ENCODE assay signal across 12 cellular contexts in genomic region chr14:96246535-96246839, GRCh38. TPM values are rescaled to one million over a fixed set of nuclear protein-coding genes. Genes with fewer than 3 reads are reported as not detected.
A peak's percentile ranks its signal among the peaks of the same experiment; 100 is the strongest.
DNase-seq lines count a peak whose midpoint lies in the region; ATAC-seq, FAIRE-seq and TF ChIP-seq lines count a peak whose summit lies in the region.
"Had no signal": no experiment of that assay in that cellular context is flagged by ENCODE, and none has a peak within 500 bp of the region (broad histone marks: within the 10 kb centered on the region; RNA-seq: fewer than 3 reads in every experiment).

No MANE protein-coding gene starts in this region.

- no peaks in the 10 kb centered on the region for H3K23me2 ChIP-seq in H1 (ENCODE audit: low read depth, low read length)

- H4K91ac ChIP-seq in H1 (replicated peaks; ENCODE audit: insufficient read length, low read length) = no peak overlapping the region

- no peak for FAIRE-seq in H1 (lab: Jason Lieb, UNC)

- H3K23ac ChIP-seq in H1 (ENCODE audit: insufficient read length) = no peak overlapping the region

- no peak for TF ChIP-seq CTCF in H1 (IDR thresholded peaks at IDR 0.05; ENCODE audit: control extremely low read depth in 1 of 3, insufficient read depth in 1 of 3, low read depth in 1 of 3, low read length in 3 of 3)
- TF ChIP-seq CTCF in omental fat pad (IDR thresholded peaks at IDR 0.05) = no peak
- TF ChIP-seq CTCF in CD8-positive, alpha-beta T cell (IDR thresholded peaks at IDR 0.05) = no peak

- POLR2A ChIA-PET in H1 (lab: Charles Lee; ENCODE audit: partially characterized antibody) = interaction anchor here (0.5 kb wide), 1 partner anchor 881 kb away, joined by 3 read pairs; no protein-coding TSS in a partner anchor
- POLR2A ChIA-PET in CD8-positive, alpha-beta T cell (lab: Charles Lee) = no interaction called here

- H3K4me1 ChIP-seq in H1 (replicated peaks in 1 of 4; ENCODE audit: control insufficient read depth in 3 of 4, insufficient read depth in 4 of 4, low read length in 3 of 4) = peaks cover 0 to 4% (median 2%) of the 10 kb centered on the region in 4 experiments; a peak in 2 of 7 replicates
- H3K4me1 ChIP-seq in CD8-positive, alpha-beta T cell (ENCODE audit: insufficient read depth, low read length) = no peaks in the 10 kb centered on the region

- no peak overlapping the region for H2BK20ac ChIP-seq in H1 (ENCODE audit: low read length)

- H2AFZ ChIP-seq in H1 (ENCODE audit: low read length) = no peak overlapping the region

- H3K56ac ChIP-seq in H1 (replicated peaks; ENCODE audit: insufficient read length, low read depth, low read length) = no peak overlapping the region

- no peak overlapping the region for H2BK15ac ChIP-seq in H1 (ENCODE audit: low read length)

- H3K14ac ChIP-seq in H1 (ENCODE audit: insufficient read length) = no peak overlapping the region

- H3K27me3 ChIP-seq in H1 (replicated peaks in 1 of 4; ENCODE audit: control insufficient read depth in 3 of 4, extremely low read depth in 1 of 4, insufficient read depth in 3 of 4, low read length in 3 of 4) = no peaks in the 10 kb centered on the region
- H3K27me3 ChIP-seq in CD8-positive, alpha-beta T cell (ENCODE audit: insufficient read depth, low read length) = no peaks in the 10 kb centered on the region

- no peak overlapping the region for H4K5ac ChIP-seq in H1 (ENCODE audit: insufficient read length, low read depth, low read length)

- DNase-seq in EH (ENCODE audit: low read depth) = peak; percentile 97
- peak; percentile 91 for DNase-seq in NCI-H2107 treated with DMSO at 0.1 percent for 48 hours (lab: John Stamatoyannopoulos, UW; ENCODE audit: unreplicated experiment)
- DNase-seq in H1 (ENCODE audit: low read depth in 1 of 2, low spot score in 2 of 2) = no peak
- DNase-seq in omental fat pad (ENCODE audit: low spot score) = no peak
- DNase-seq in CD8-positive, alpha-beta T cell = no peak
- DNase-seq in NCI-H1694 (lab: John Stamatoyannopoulos, UW) = no peak
- DNase-seq in stimulated activated naive CD8-positive, alpha-beta T cell treated with anti-CD3 and anti-CD28 coated beads, Interleukin-15, Interleukin-2, amounts not matched to agents 100 U/mL and 50 U/mL, for 24 hours = no peak
- DNase-seq: NCI-H446 treated with DMSO at 0.1 percent for 48 hours had no signal

- ATAC-seq in omental fat pad (ENCODE audit: low FRiP score) = peak; percentile 85
- no peak for ATAC-seq in CD8-positive, alpha-beta T cell
- no peak for ATAC-seq in GM21576 (IDR thresholded peaks at IDR 0.05; ENCODE audit: unreplicated experiment)
- ATAC-seq in stimulated activated naive CD8-positive, alpha-beta T cell treated with anti-CD3 and anti-CD28 coated beads, Interleukin-15, Interleukin-2, amounts not matched to agents 100 U/mL and 50 U/mL, for 24 hours = no peak

- WGBS in H1 (ENCODE audit: extremely low coverage in 1 of 2, insufficient coverage in 1 of 2, insufficient read length in 1 of 2, insufficient replicate concordance in 2 of 2, low coverage in 1 of 2, low lambda C conversion rate in 2 of 2, missing lambda C conversion rate in 1 of 2), 2 experiments = 77% methylated on average over 1 of the region's 1 CpG; no CpG with 5 or more reads in 1 of the 2 experiments

- no peaks in the 10 kb centered on the region for H3K9me3 Mint-ChIP-seq in CD8-positive, alpha-beta T cell

- H2AK5ac ChIP-seq in H1 (ENCODE audit: low read depth, low read length) = peak overlapping the region; percentile 54; the same call in 1 of the 2 replicates

- H3K36me3 Mint-ChIP-seq in CD8-positive, alpha-beta T cell = no peaks in the 10 kb centered on the region
- H3K36me3 Mint-ChIP-seq: memory B cell had no signal

- no peaks in the 10 kb centered on the region for H3K79me1 ChIP-seq in H1 (ENCODE audit: low read depth, low read length)

- no peak overlapping the region for H3K4ac ChIP-seq in H1 (replicated peaks; ENCODE audit: insufficient read length, low read depth, low read length)

- no peaks in the 10 kb centered on the region for H3K36me3 ChIP-seq in H1 (ENCODE audit: control insufficient read depth in 2 of 4, insufficient read depth in 4 of 4, low read length in 3 of 4)
- H3K36me3 ChIP-seq in CD8-positive, alpha-beta T cell (ENCODE audit: insufficient read depth, low read length) = no peaks in the 10 kb centered on the region

- no peak overlapping the region for H3K4me3 ChIP-seq in H1 (ENCODE audit: extremely low read depth in 1 of 4, insufficient read depth in 2 of 4, low read depth in 3 of 4, low read length in 4 of 4)
- H3K4me3 ChIP-seq in CD8-positive, alpha-beta T cell (ENCODE audit: low read depth, low read length) = no peak overlapping the region
- H3K4me3 ChIP-seq: dorsolateral prefrontal cortex had no signal

- no peak overlapping the region for H3K4me3 Mint-ChIP-seq in CD8-positive, alpha-beta T cell
- H3K4me3 Mint-ChIP-seq: memory B cell had no signal

- H3K27me3 Mint-ChIP-seq in CD8-positive, alpha-beta T cell (ENCODE audit: low read depth) = peaks cover 24% of the 10 kb centered on the region

- CTCF ChIA-PET in H1 (lab: Charles Lee; ENCODE audit: partially characterized antibody) = interaction anchor here (0.7 to 2.5 kb wide), 4 partner anchors 29 to 191 kb away, joined by 3 to 10 read pairs (median 4); no protein-coding TSS in a partner anchor
- CTCF ChIA-PET in CD8-positive, alpha-beta T cell (lab: Charles Lee) = no interaction called here

- TF ChIP-seq POLR2A in H1 (IDR thresholded peaks at IDR 0.05; ENCODE audit: control extremely low read depth in 1 of 2, low read depth in 2 of 2, low read length in 2 of 2) = no peak

- TF ChIP-seq EP300 in H1 (IDR thresholded peaks at IDR 0.05; ENCODE audit: borderline replicate concordance in 1 of 2, low read depth in 2 of 2, low read length in 2 of 2) = no peak

- no peak overlapping the region for H2BK120ac ChIP-seq in H1 (replicated peaks; ENCODE audit: low read depth, low read length)

- no peaks in the 10 kb centered on the region for H3K79me2 ChIP-seq in H1 (ENCODE audit: control insufficient read depth in 1 of 2, insufficient read depth in 2 of 2, low read length in 2 of 2)

- H4K20me1 ChIP-seq in H1 (replicated peaks in 1 of 2; ENCODE audit: control insufficient read depth in 1 of 2, insufficient read depth in 2 of 2, low read length in 2 of 2) = no peaks in the 10 kb centered on the region

- H3K4me2 ChIP-seq in H1 (ENCODE audit: insufficient read depth in 1 of 2, low read depth in 2 of 2, low read length in 2 of 2) = no peak overlapping the region

- H3K27ac Mint-ChIP-seq in CD8-positive, alpha-beta T cell = no peak overlapping the region
- H3K27ac Mint-ChIP-seq: memory B cell had no signal

- no peak overlapping the region for H3K9ac ChIP-seq in H1 (replicated peaks in 1 of 4; ENCODE audit: extremely low read depth in 1 of 4, low read depth in 3 of 4, low read length in 3 of 4)

- H3K4me1 Mint-ChIP-seq in CD8-positive, alpha-beta T cell (ENCODE audit: low read depth) = no peaks in the 10 kb centered on the region
- H3K4me1 Mint-ChIP-seq: memory B cell had no signal

- intact Hi-C loops in CD8-positive, alpha-beta T cell (cut with DNase I, micrococcal nuclease) = no loop called here

- no peak overlapping the region for H3K18ac ChIP-seq in H1 (ENCODE audit: extremely low read depth, low read length)

- TF ChIP-seq RAD21 in H1 (IDR thresholded peaks at IDR 0.05 in 1 of 2, conservative IDR thresholded peaks at IDR 0.05 in 1 of 2; ENCODE audit: low read depth in 2 of 2, low read length in 2 of 2) = no peak

- no peak overlapping the region for H3K27ac ChIP-seq in H1 (ENCODE audit: low read depth, low read length)
- H3K27ac ChIP-seq in CD8-positive, alpha-beta T cell (ENCODE audit: low read depth, low read length) = no peak overlapping the region

- no peak overlapping the region for H2BK5ac ChIP-seq in H1 (ENCODE audit: low read depth, low read length)

- no peak overlapping the region for H4K8ac ChIP-seq in H1 (ENCODE audit: extremely low read depth, insufficient read depth, low read length)

- H2BK12ac ChIP-seq in H1 (ENCODE audit: low read depth, low read length) = no peak overlapping the region

- H3K9me3 ChIP-seq in H1 (ENCODE audit: insufficient read depth in 2 of 2, low read depth in 1 of 2, low read length in 1 of 2) = peaks cover 3 to 10% of the 10 kb centered on the region in 2 experiments; a peak in 2 of 4 replicates
- H3K9me3 ChIP-seq in CD8-positive, alpha-beta T cell (ENCODE audit: low read length) = no peaks in the 10 kb centered on the region

TF ChIP-seq in H1, 55 proteins besides CTCF, POLR2A, EP300 and RAD21:
- no peak for TF ChIP-seq RBBP5 (IDR thresholded peaks at IDR 0.05; ENCODE audit: borderline replicate concordance, low read depth, low read length)
- TF ChIP-seq SIN3A (conservative IDR thresholded peaks at IDR 0.05 in 1 of 2, IDR thresholded peaks at IDR 0.05 in 1 of 2; ENCODE audit: low read depth in 1 of 2, low read length in 2 of 2) = no peak

RNA-seq across cellular contexts. Expression of gene BDKRB1, which starts 9.5 kb away (rescaled TPM):
- total RNA-seq in H1 (2021; fragmentation: NEBNext Ultra II Directional; extraction: Animal tissue kit (Norgen Biotek cat#: 25700)) = not detected in 2 replicates
- polyA plus RNA-seq in H1 (2011; rRNA removed) = 0.17 and 0.27 TPM in 2 replicates
- polyA plus RNA-seq in H1 (2011; cell fraction: cytosol; rRNA removed) = 0.06 TPM
- 0.34 TPM for polyA plus RNA-seq in H1 (2011; cell fraction: nucleus; rRNA removed)
- 0.15 TPM in 1 of 4 replicates, not detected in the others for polyA plus RNA-seq in H1 (2012, experiment 1 of 2)
- not detected for polyA plus RNA-seq in H1 (2012, experiment 2 of 2)
- polyA plus RNA-seq in H1 (2013, experiment 1 of 2) = 0.08 TPM
- 0.15 TPM for polyA plus RNA-seq in H1 (2013, experiment 2 of 2)
- polyA minus RNA-seq in H1 (2011; rRNA and poly(A)+ RNA removed) = not detected in 2 replicates
- polyA minus RNA-seq in H1 (2011; cell fraction: cytosol; rRNA and poly(A)+ RNA removed) = 1.1 TPM
- not detected for polyA minus RNA-seq in H1 (2011; cell fraction: nucleus; rRNA and poly(A)+ RNA removed)
- total RNA-seq in omental fat pad = 10 to 100 TPM in 2 of 4 donors, not detected in 2; 11.8 to 36.5 TPM
- not detected for total RNA-seq in CD8-positive, alpha-beta T cell
- total RNA-seq: T-helper 2 cell treated with Interferon-gamma antibody and Interleukin-4, amounts not matched to agents 100 ng/mL and 5 ng/mL, for 36 hours had no signal

RNA-seq across cellular contexts. Expression of gene BDKRB2, which starts 41.8 kb away (rescaled TPM):
- total RNA-seq in H1 (2021; fragmentation: NEBNext Ultra II Directional; extraction: Animal tissue kit (Norgen Biotek cat#: 25700)) = 0.13 TPM in 2 replicates
- 0.21 and 0.24 TPM in 2 replicates for polyA plus RNA-seq in H1 (2011; rRNA removed)
- polyA plus RNA-seq in H1 (2011; cell fraction: cytosol; rRNA removed) = 0.28 TPM
- 0.30 TPM for polyA plus RNA-seq in H1 (2011; cell fraction: nucleus; rRNA removed)
- polyA plus RNA-seq in H1 (2012, experiment 1 of 2) = 0.20 to 0.33 TPM (median 0.26 TPM) in 4 replicates
- polyA plus RNA-seq in H1 (2012, experiment 2 of 2) = not detected
- polyA plus RNA-seq in H1 (2013, experiment 1 of 2) = 0.20 TPM
- 0.18 TPM for polyA plus RNA-seq in H1 (2013, experiment 2 of 2)
- 1.3 and 1.8 TPM in 2 replicates for polyA minus RNA-seq in H1 (2011; rRNA and poly(A)+ RNA removed)
- 0.51 TPM for polyA minus RNA-seq in H1 (2011; cell fraction: cytosol; rRNA and poly(A)+ RNA removed)
- polyA minus RNA-seq in H1 (2011; cell fraction: nucleus; rRNA and poly(A)+ RNA removed) = 0.70 TPM
- total RNA-seq in omental fat pad = 10 to 100 TPM in 3 of 4 donors, 1 to 10 TPM in 1; 4.0 to 28.0 (median 12.1) TPM
- not detected for total RNA-seq in CD8-positive, alpha-beta T cell
- total RNA-seq: T-helper 2 cell treated with Interferon-gamma antibody and Interleukin-4, amounts not matched to agents 100 ng/mL and 5 ng/mL, for 36 hours had no signal

Comparison
In these comparisons a context has a peak if more than half of its experiments do, and no peak if none do; other contexts are left out.
1. DNase-seq: peak in EH (single experiment) and NCI-H2107 treated with DMSO at 0.1 percent for 48 hours (single experiment); none in H1 (0 of 2), omental fat pad (single experiment), CD8-positive, alpha-beta T cell (0 of 7), NCI-H1694 (single experiment) and stimulated activated naive CD8-positive, alpha-beta T cell treated with anti-CD3 and anti-CD28 coated beads, Interleukin-15, Interleukin-2, amounts not matched to agents 100 U/mL and 50 U/mL, for 24 hours (single experiment).